In the genomic region with DNA sequence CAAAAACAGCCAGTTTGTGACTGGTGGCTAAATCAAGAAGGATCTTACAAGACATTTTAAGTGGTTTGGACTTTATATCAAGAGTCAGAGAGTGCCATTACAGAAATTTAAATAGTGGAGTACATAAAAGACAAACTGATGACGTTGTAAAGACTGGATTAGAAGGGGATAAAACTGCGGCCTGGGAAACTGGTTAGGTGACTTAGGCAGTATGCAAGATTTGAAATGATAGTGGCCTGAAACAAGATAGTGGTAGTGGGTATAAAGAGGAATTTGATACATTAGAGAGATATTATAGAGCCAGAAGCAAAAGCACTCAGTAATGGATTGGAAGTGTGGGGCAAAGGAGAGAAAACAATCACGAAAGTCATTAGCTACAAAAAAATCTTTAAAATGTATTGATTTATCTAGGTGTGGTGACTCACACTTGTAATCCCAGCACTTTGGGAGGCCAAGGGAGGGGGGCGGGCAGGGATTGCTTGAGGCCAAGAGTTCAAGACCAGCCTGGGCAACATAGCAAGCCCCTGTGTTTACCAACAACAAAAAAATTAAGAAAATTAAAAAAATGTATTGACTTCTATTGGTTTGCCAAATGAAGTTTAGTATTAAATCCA, we compare ENCODE assay signal across 15 cellular contexts. TPM values are rescaled to one million over a fixed set of nuclear protein-coding genes. Genes with fewer than 3 reads are reported as not detected.
DNase-seq lines count a peak whose midpoint lies in the region; ATAC-seq, FAIRE-seq and TF ChIP-seq lines count a peak whose summit lies in the region.
"Had no signal": no experiment of that assay in that cellular context is flagged by ENCODE, and none has a peak within 500 bp of the region (broad histone marks: within the 10 kb centered on the region; RNA-seq: fewer than 3 reads in every experiment).

No MANE protein-coding gene starts in this region.

- H3K27ac ChIP-seq in OCI-LY3 (ENCODE audit: low read length) (no peak overlapping the region), transverse colon (no peak overlapping the region)

- peaks cover 21% of the 10 kb centered on the region for H3K4me1 ChIP-seq in OCI-LY3 (ENCODE audit: low read length)
- peaks cover 3 to 38% (median 24%) of the 10 kb centered on the region in 4 donors for H3K4me1 ChIP-seq in transverse colon

- no peak overlapping the region for H3K27ac Mint-ChIP-seq in activated naive CD8-positive, alpha-beta T cell
- H3K27ac Mint-ChIP-seq in activated naive CD8-positive, alpha-beta T cell treated with anti-CD3 and anti-CD28 coated beads for 36 hours = no peak overlapping the region
- H3K27ac Mint-ChIP-seq: activated CD4-positive, alpha-beta T cell treated with anti-CD3 and anti-CD28 coated beads for 36 hours had no signal

- peaks cover 9% of the 10 kb centered on the region for H3K4me1 Mint-ChIP-seq in activated naive CD8-positive, alpha-beta T cell (ENCODE audit: low read depth)
- H3K4me1 Mint-ChIP-seq in activated naive CD8-positive, alpha-beta T cell treated with anti-CD3 and anti-CD28 coated beads for 36 hours = peaks cover 14% of the 10 kb centered on the region

- FAIRE-seq in HTR-8/SVneo (lab: Jason Lieb, UNC) = no peak
- FAIRE-seq: H1 had no signal

- H3K36me3 ChIP-seq in OCI-LY3 (replicated peaks; ENCODE audit: low read depth, low read length) (no peaks in the 10 kb centered on the region), transverse colon (no peaks in the 10 kb centered on the region)

- in situ Hi-C loops in transverse colon (cut with MboI; ENCODE audit: low pct_ligation_motif_present in 1 of 4, low pct_unique_long_range_greater_than_20kb in 1 of 4, low sequenced_read_pairs in 3 of 4) = no loop called here

- no peak overlapping the region for H2AFZ ChIP-seq in OCI-LY3 (ENCODE audit: low read depth, low read length)

- no peak for DNase-seq in activated naive CD8-positive, alpha-beta T cell treated with anti-CD3 and anti-CD28 coated beads for 36 hours
- DNase-seq in left kidney (ENCODE audit: low read depth, low spot score) (peak; percentile 27), transverse colon (peak; percentile 45), HTR-8/SVneo (ENCODE audit: insufficient read length, low spot score) (no peak)
- DNase-seq: activated CD4-positive, alpha-beta T cell treated with anti-CD3 and anti-CD28 coated beads for 36 hours; body of pancreas; effector memory CD4-positive, alpha-beta T cell; IMR-90; NCI-H1694; SK-N-SH had no signal

- peaks cover 26% of the 10 kb centered on the region for H3K27me3 Mint-ChIP-seq in activated naive CD8-positive, alpha-beta T cell
- peaks cover 53% of the 10 kb centered on the region for H3K27me3 Mint-ChIP-seq in activated naive CD8-positive, alpha-beta T cell treated with anti-CD3 and anti-CD28 coated beads for 36 hours

- H3K4me3 ChIP-seq in OCI-LY3 (ENCODE audit: low read length) (peak overlapping the region; percentile 81; the same call in 1 of the 2 replicates), transverse colon (no peak overlapping the region)
- H3K4me3 ChIP-seq: body of pancreas had no signal

- no peak overlapping the region for H3K9ac ChIP-seq in OCI-LY3 (ENCODE audit: low read length)

- peak overlapping the region; percentile 40 for H3K4me3 Mint-ChIP-seq in activated naive CD8-positive, alpha-beta T cell
- H3K4me3 Mint-ChIP-seq in activated naive CD8-positive, alpha-beta T cell treated with anti-CD3 and anti-CD28 coated beads for 36 hours = no peak overlapping the region

- no peaks in the 10 kb centered on the region for H4K20me1 ChIP-seq in OCI-LY3 (ENCODE audit: insufficient read depth, low read length)

- intact Hi-C loops in transverse colon (cut with DNase I; ENCODE audit: low total_unique reads) = no loop called here

- H3K4me2 ChIP-seq in OCI-LY3 (ENCODE audit: low read length) = peak overlapping the region; percentile 95

- no peaks in the 10 kb centered on the region for H3K79me2 ChIP-seq in OCI-LY3 (ENCODE audit: low read length)

- no peaks in the 10 kb centered on the region for H3K9me3 Mint-ChIP-seq in activated naive CD8-positive, alpha-beta T cell (ENCODE audit: low read depth)
- no peaks in the 10 kb centered on the region for H3K9me3 Mint-ChIP-seq in activated naive CD8-positive, alpha-beta T cell treated with anti-CD3 and anti-CD28 coated beads for 36 hours

- no peak for ATAC-seq in GM18520 (IDR thresholded peaks at IDR 0.05; ENCODE audit: unreplicated experiment)
- no peak for ATAC-seq in GM19467 (IDR thresholded peaks at IDR 0.05; ENCODE audit: unreplicated experiment)
- ATAC-seq: activated CD4-positive, alpha-beta T cell treated with anti-CD3 and anti-CD28 coated beads for 36 hours; body of pancreas had no signal

- TF ChIP-seq POLR2A in transverse colon (IDR thresholded peaks at IDR 0.05) = no peak

- 49 to 66% methylated on average over 3 to 4 of the region's 4 CpGs for WGBS in transverse colon (ENCODE audit: low coverage in 1 of 2), 2 donors

- H3K27me3 ChIP-seq in OCI-LY3 (ENCODE audit: low read depth, low read length) (peaks cover 33% of the 10 kb centered on the region), transverse colon (no peaks in the 10 kb centered on the region)
- H3K27me3 ChIP-seq: body of pancreas had no signal

- H3K9me3 ChIP-seq in OCI-LY3 (ENCODE audit: insufficient read depth, low read length) = no peaks in the 10 kb centered on the region
- no peaks in the 10 kb centered on the region for H3K9me3 ChIP-seq in transverse colon
- H3K9me3 ChIP-seq: body of pancreas, SK-N-SH had no signal

- TF ChIP-seq EP300 in transverse colon (IDR thresholded peaks at IDR 0.05; ENCODE audit: low read depth) = no peak

- no peaks in the 10 kb centered on the region for H3K36me3 Mint-ChIP-seq in activated naive CD8-positive, alpha-beta T cell
- H3K36me3 Mint-ChIP-seq in activated naive CD8-positive, alpha-beta T cell treated with anti-CD3 and anti-CD28 coated beads for 36 hours = no peaks in the 10 kb centered on the region

- TF ChIP-seq CTCF in OCI-LY3 (IDR thresholded peaks at IDR 0.05; ENCODE audit: low read depth, low read length) (no peak), transverse colon (IDR thresholded peaks at IDR 0.05) (no peak)

RNA-seq across cellular contexts. Expression of a gene that starts 1.6 kb away (rescaled TPM):
- total RNA-seq in activated naive CD8-positive, alpha-beta T cell treated with anti-CD3 and anti-CD28 coated beads for 36 hours = 1 to 10 TPM; 1.6 TPM
- 10 to 100 TPM; 19.1 to 72.2 (median 59.2) TPM for total RNA-seq in transverse colon

Comparison
In these comparisons a context has a peak if more than half of its experiments do, and no peak if none do; other contexts are left out.
1. DNase-seq: peak in left kidney (single experiment) and transverse colon (single experiment); none in activated naive CD8-positive, alpha-beta T cell treated with anti-CD3 and anti-CD28 coated beads for 36 hours (single experiment) and HTR-8/SVneo (single experiment).
2. RNA of a gene that starts 1.6 kb away (total RNA-seq): 19.1 to 72.2 TPM in transverse colon; 1.6 TPM in activated naive CD8-positive, alpha-beta T cell treated with anti-CD3 and anti-CD28 coated beads for 36 hours; every median in the first group is over 4 times any median in the second.